In the genomic region with DNA sequence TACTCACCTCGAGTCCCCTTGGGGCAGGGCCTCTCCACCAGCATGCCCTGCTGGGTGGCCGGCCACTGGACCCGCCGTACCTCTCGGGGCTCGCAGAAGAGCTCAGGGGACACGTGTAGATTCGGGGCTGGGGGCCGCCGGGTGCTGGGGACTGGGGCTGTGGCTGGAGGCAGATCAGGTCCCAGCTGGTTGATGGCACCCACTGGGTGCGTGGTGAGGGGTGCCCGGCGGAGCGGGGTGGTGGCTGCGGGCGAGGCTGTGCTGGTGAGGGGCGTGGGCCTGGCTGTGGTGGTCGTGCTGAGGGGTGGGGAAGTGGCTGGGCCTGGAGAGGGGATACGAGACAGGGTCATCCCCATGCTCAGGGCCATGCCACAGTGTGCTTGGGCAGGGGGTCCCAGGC, we compare ENCODE assay signal across 1 cellular context.
A peak's percentile ranks its signal among the peaks of the same experiment; 100 is the strongest.
TF ChIP-seq lines count a peak whose summit lies in the region.

No MANE protein-coding gene starts in this region.

TF ChIP-seq in HEK293, 187 proteins besides CTCF, POLR2A, EP300 and RAD21 (continued from another document):
- peak; percentile 42; the same call in 1 of the 2 replicates for TF ChIP-seq KLF1 (tag by site-specific recombination; IDR thresholded peaks at IDR 0.05)
